In the genomic region with DNA sequence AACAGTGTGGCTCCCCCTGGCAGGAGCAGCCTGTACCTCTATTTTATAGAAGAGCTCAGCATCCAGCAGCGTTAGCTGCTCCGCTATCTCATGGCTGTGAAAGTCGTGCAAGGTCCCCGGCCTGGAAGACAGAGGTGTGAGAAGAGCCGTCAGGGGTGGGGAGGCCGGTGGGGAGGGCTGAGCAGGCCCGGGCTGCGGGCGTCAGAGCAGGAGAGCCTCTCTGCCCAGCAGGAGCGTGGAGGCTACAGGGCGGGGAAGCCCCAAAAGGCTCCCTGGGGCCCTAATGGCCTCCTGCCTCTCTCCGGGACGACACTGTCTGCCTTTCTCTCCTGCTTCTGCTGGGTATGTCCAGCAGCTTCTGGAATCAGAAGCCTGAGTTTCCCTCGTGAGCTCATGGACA, we compare ENCODE assay signal across 16 cellular contexts. TPM values are rescaled to one million over a fixed set of nuclear protein-coding genes. Genes with fewer than 3 reads are reported as not detected.
DNase-seq lines count a peak whose midpoint lies in the region; ATAC-seq and TF ChIP-seq lines count a peak whose summit lies in the region.
"Had no signal": no experiment of that assay in that cellular context is flagged by ENCODE, and none has a peak within 500 bp of the region (broad histone marks: within the 10 kb centered on the region; RNA-seq: fewer than 3 reads in every experiment).

No MANE protein-coding gene starts in this region.

- peak overlapping the region; percentile 26 to 79 for H3K27ac Mint-ChIP-seq in activated naive CD4-positive, alpha-beta T cell treated with anti-CD3 and anti-CD28 coated beads, Interleukin-2, amount 50 U/mL, for 72 hours
- peak overlapping the region; percentile 70 for H3K27ac Mint-ChIP-seq in CD8-positive, alpha-beta T cell

- peaks cover 0 to 10% of the 10 kb centered on the region in 2 donors for H3K36me3 Mint-ChIP-seq in activated naive CD4-positive, alpha-beta T cell treated with anti-CD3 and anti-CD28 coated beads, Interleukin-2, amount 50 U/mL, for 72 hours
- H3K36me3 Mint-ChIP-seq in CD8-positive, alpha-beta T cell: peaks cover 46% of the 10 kb centered on the region

- H3K4me1 Mint-ChIP-seq in CD8-positive, alpha-beta T cell (ENCODE audit: low read depth): peaks cover 49% of the 10 kb centered on the region

- H3K9me3 Mint-ChIP-seq in activated naive CD4-positive, alpha-beta T cell treated with anti-CD3 and anti-CD28 coated beads, Interleukin-2, amount 50 U/mL, for 72 hours: no peaks in the 10 kb centered on the region
- no peaks in the 10 kb centered on the region for H3K9me3 Mint-ChIP-seq in CD8-positive, alpha-beta T cell
- H3K9me3 Mint-ChIP-seq: CD4-positive, CD25-positive, alpha-beta regulatory T cell had no signal

- H3K4me3 Mint-ChIP-seq in CD8-positive, alpha-beta T cell: no peak overlapping the region

- H3K9me3 ChIP-seq in CD8-positive, alpha-beta T cell (ENCODE audit: low read length): no peaks in the 10 kb centered on the region
- H3K9me3 ChIP-seq in effector memory CD4-positive, alpha-beta T cell (ENCODE audit: control insufficient read depth, low read length): no peaks in the 10 kb centered on the region
- H3K9me3 ChIP-seq in neutrophil: no peaks in the 10 kb centered on the region
- H3K9me3 ChIP-seq: A549 had no signal

- CTCF ChIA-PET in CD8-positive, alpha-beta T cell (lab: Charles Lee): interaction anchor here (1.0 to 8.5 kb wide), 2 partner anchors 155 to 160 kb away, joined by 3 to 151 read pairs; a partner anchor contains a TSS

- peak in 1 of 2 donors; percentile 9 for ATAC-seq in activated naive CD4-positive, alpha-beta T cell treated with anti-CD3 and anti-CD28 coated beads, Interleukin-2, amount 50 U/mL, for 72 hours
- ATAC-seq in CD8-positive, alpha-beta T cell: no peak
- no peak for ATAC-seq in GM19452 (IDR thresholded peaks at IDR 0.05; ENCODE audit: unreplicated experiment)
- ATAC-seq: A549 had no signal

- DNase-seq in activated naive CD4-positive, alpha-beta T cell treated with anti-CD3 and anti-CD28 coated beads, Interleukin-2, amount 50 U/mL, for 72 hours (ENCODE audit: low spot score in 2 of 2): no peak
- no peak for DNase-seq in activated naive CD4-positive, alpha-beta T cell (lab: John Stamatoyannopoulos, UW)
- no peak for DNase-seq in CD8-positive, alpha-beta T cell
- DNase-seq in effector memory CD4-positive, alpha-beta T cell: no peak
- no peak for DNase-seq in T1000 (lab: John Stamatoyannopoulos, UW)
- DNase-seq in OCI-M1 (lab: John Stamatoyannopoulos, UW): no peak
- DNase-seq: CD4-positive, CD25-positive, alpha-beta regulatory T cell; GF-D8; GM23248; NCI-H2107; NCI-H226; NCI-H69; NK-92 treated with Interleukin-12 subunit alpha and Interleukin-12 subunit beta, amount 100 ng/mL, for 24 hours had no signal

- TF ChIP-seq CTCF in CD8-positive, alpha-beta T cell (IDR thresholded peaks at IDR 0.05): no peak
- no peak for TF ChIP-seq CTCF in neutrophil (IDR thresholded peaks at IDR 0.05)

- no peaks in the 10 kb centered on the region for H3K27me3 Mint-ChIP-seq in CD8-positive, alpha-beta T cell (ENCODE audit: low read depth)
- H3K27me3 Mint-ChIP-seq: CD4-positive, CD25-positive, alpha-beta regulatory T cell had no signal

- no peak overlapping the region for H3K27ac ChIP-seq in CD8-positive, alpha-beta T cell (ENCODE audit: low read depth, low read length)
- peak overlapping the region; percentile 2 for H3K27ac ChIP-seq in effector memory CD4-positive, alpha-beta T cell (ENCODE audit: insufficient read depth, low read length, poor library complexity, severe bottlenecking)
- H3K27ac ChIP-seq in neutrophil: peak overlapping the region; percentile 41
- H3K27ac ChIP-seq: A549, GM23248 had no signal

- intact Hi-C loops in CD8-positive, alpha-beta T cell (cut with DNase I, micrococcal nuclease): no loop called here

- POLR2A ChIA-PET in CD8-positive, alpha-beta T cell (lab: Charles Lee): no interaction called here

- no peak overlapping the region for H3K4me3 ChIP-seq in CD8-positive, alpha-beta T cell (ENCODE audit: low read depth, low read length)
- no peak overlapping the region for H3K4me3 ChIP-seq in effector memory CD4-positive, alpha-beta T cell (ENCODE audit: insufficient read depth, low read depth, low read length, poor library complexity, severe bottlenecking)
- H3K4me3 ChIP-seq in neutrophil (ENCODE audit: low read depth in 1 of 2, low read length in 1 of 2): no peak overlapping the region
- H3K4me3 ChIP-seq: A549, GM23248 had no signal

- H3K36me3 ChIP-seq in CD8-positive, alpha-beta T cell (ENCODE audit: insufficient read depth, low read length): no peaks in the 10 kb centered on the region
- peaks cover 54% of the 10 kb centered on the region for H3K36me3 ChIP-seq in effector memory CD4-positive, alpha-beta T cell (ENCODE audit: control insufficient read depth, insufficient read depth, low read length)
- H3K36me3 ChIP-seq in neutrophil: peaks cover 64% of the 10 kb centered on the region

- H3K4me1 ChIP-seq in CD8-positive, alpha-beta T cell (ENCODE audit: insufficient read depth, low read length): peaks cover 48% of the 10 kb centered on the region
- H3K4me1 ChIP-seq in effector memory CD4-positive, alpha-beta T cell (ENCODE audit: control insufficient read depth, insufficient read depth, low read length, poor library complexity, severe bottlenecking): peaks cover 31% of the 10 kb centered on the region
- peaks cover 44 to 50% of the 10 kb centered on the region in 2 experiments for H3K4me1 ChIP-seq in neutrophil (ENCODE audit: control insufficient read depth in 1 of 2, insufficient read depth in 1 of 2, low read depth in 1 of 2, low read length in 1 of 2)

- H3K27me3 ChIP-seq in CD8-positive, alpha-beta T cell (ENCODE audit: insufficient read depth, low read length): no peaks in the 10 kb centered on the region
- no peaks in the 10 kb centered on the region for H3K27me3 ChIP-seq in effector memory CD4-positive, alpha-beta T cell (replicated peaks; ENCODE audit: control insufficient read depth, insufficient read depth, low read length, poor library complexity, severe bottlenecking)
- H3K27me3 ChIP-seq in neutrophil: no peaks in the 10 kb centered on the region

RNA-seq across cellular contexts. Expression of a gene that starts 42.6 kb away (rescaled TPM):
- not detected for total RNA-seq in activated naive CD4-positive, alpha-beta T cell treated with anti-CD3 and anti-CD28 coated beads, Interleukin-2, amount 50 U/mL, for 72 hours
- total RNA-seq in CD8-positive, alpha-beta T cell: not detected
- total RNA-seq: CD4-positive, CD25-positive, alpha-beta regulatory T cell; GM23248 had no signal

RNA-seq across cellular contexts. Expression of a gene that starts 56.8 kb away (rescaled TPM):
- 10 to 100 TPM; 21.4 to 33.7 TPM for total RNA-seq in activated naive CD4-positive, alpha-beta T cell treated with anti-CD3 and anti-CD28 coated beads, Interleukin-2, amount 50 U/mL, for 72 hours
- total RNA-seq in CD8-positive, alpha-beta T cell: 10 to 100 TPM; 22.6 to 24.7 TPM
